Comparison of ENCODE assay signal across 9 cellular contexts in genomic region chr2:146912536-146912935, GRCh38.
"Had no signal": no experiment of that assay in that cellular context is flagged by ENCODE, and none has a peak within 500 bp of the region (broad histone marks: within the 10 kb centered on the region; RNA-seq: fewer than 3 reads in every experiment).

No MANE protein-coding gene starts in this region.

- H3K4me1 ChIP-seq: HAP-1 had no signal

- H3K9me3 ChIP-seq: HAP-1 had no signal

- H3K4me3 ChIP-seq: HAP-1 had no signal

- H3K36me3 ChIP-seq: HAP-1 had no signal

- ATAC-seq: HCT116, HepG2 had no signal

- H3K27ac ChIP-seq: HL-60, KMS-11 had no signal

- DNase-seq: GOT3, H7, HFFc6, KBM-7 had no signal
